10 cellular contexts compared by ENCODE assay signal in the genomic region with DNA sequence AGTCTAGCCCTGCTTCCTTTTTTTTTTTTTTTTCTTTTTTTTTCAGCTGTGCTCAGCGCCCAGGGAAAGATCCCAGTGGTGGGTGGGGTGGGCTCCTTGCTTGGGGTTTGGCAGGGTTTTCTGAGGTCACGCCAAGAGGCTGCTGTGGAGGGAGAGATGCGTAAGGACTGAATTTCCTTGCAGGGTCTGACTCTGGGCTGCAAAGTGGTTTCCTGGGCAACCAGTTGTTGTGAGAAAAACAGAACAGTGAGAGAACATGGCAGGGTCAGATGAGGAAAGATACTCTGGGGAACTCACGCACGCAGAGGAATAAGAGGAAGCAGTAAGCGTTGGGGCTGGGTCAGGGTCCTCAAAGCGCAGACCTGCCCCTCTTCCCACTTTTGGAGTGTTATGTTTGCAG.
DNase-seq lines count a peak whose midpoint lies in the region; ATAC-seq and TF ChIP-seq lines count a peak whose summit lies in the region.
"Had no signal": no experiment of that assay in that cellular context is flagged by ENCODE, and none has a peak within 500 bp of the region (broad histone marks: within the 10 kb centered on the region; RNA-seq: fewer than 3 reads in every experiment).

No MANE protein-coding gene starts in this region.

- H3K36me3 Mint-ChIP-seq in naive thymus-derived CD8-positive, alpha-beta T cell = peaks cover under 1 to 14% (median 4%) of the 10 kb centered on the region in 3 donors
- peaks cover 3% of the 10 kb centered on the region for H3K36me3 Mint-ChIP-seq in activated T-helper 1 cell treated with anti-CD3 and anti-CD28 coated beads, Interleukin-12 subunit alpha, Interleukin-12 subunit beta, Interleukin-2, Interleukin-4 antibody, amounts not matched to agents 30 ng/mL and 10 ng/mL and 1 ng/mL, durations not matched to agents 14 hours and 24 hours and 36 hours (ENCODE audit: low read depth)

- peaks cover 42% of the 10 kb centered on the region for H3K27me3 ChIP-seq in RWPE2 (ENCODE audit: insufficient read depth, poor library complexity, severe bottlenecking)

- intact Hi-C loops in activated T-helper 1 cell treated with anti-CD3 and anti-CD28 coated beads, Interleukin-12 subunit alpha, Interleukin-12 subunit beta, Interleukin-2, Interleukin-4 antibody, amounts not matched to agents 30 ng/mL and 10 ng/mL and 1 ng/mL, durations not matched to agents 14 hours and 24 hours and 36 hours (cut with micrococcal nuclease) = no loop called here

- H3K27me3 Mint-ChIP-seq in naive thymus-derived CD8-positive, alpha-beta T cell = peaks cover 10 to 42% (median 29%) of the 10 kb centered on the region in 5 donors
- peaks cover 18% of the 10 kb centered on the region for H3K27me3 Mint-ChIP-seq in activated T-helper 1 cell treated with anti-CD3 and anti-CD28 coated beads, Interleukin-12 subunit alpha, Interleukin-12 subunit beta, Interleukin-2, Interleukin-4 antibody, amounts not matched to agents 30 ng/mL and 10 ng/mL and 1 ng/mL, durations not matched to agents 14 hours and 24 hours and 36 hours (ENCODE audit: insufficient read depth)

- no peak for TF ChIP-seq CTCF in RWPE2 (IDR thresholded peaks at IDR 0.05; ENCODE audit: poor library complexity, severe bottlenecking)
- TF ChIP-seq CTCF in fibroblast of the aortic adventitia (IDR thresholded peaks at IDR 0.05; ENCODE audit: insufficient read depth, low read length) = no peak

- H3K4me1 Mint-ChIP-seq in naive thymus-derived CD8-positive, alpha-beta T cell = peaks cover 0 to 14% (median under 1%) of the 10 kb centered on the region in 4 donors
- H3K4me1 Mint-ChIP-seq in activated T-helper 1 cell treated with anti-CD3 and anti-CD28 coated beads, Interleukin-12 subunit alpha, Interleukin-12 subunit beta, Interleukin-2, Interleukin-4 antibody, amounts not matched to agents 30 ng/mL and 10 ng/mL and 1 ng/mL, durations not matched to agents 14 hours and 24 hours and 36 hours (ENCODE audit: low read depth) = no peaks in the 10 kb centered on the region
- H3K4me1 Mint-ChIP-seq: CD4-positive, alpha-beta memory T cell had no signal

- H3K27ac ChIP-seq in RWPE2 (ENCODE audit: poor library complexity, severe bottlenecking) = no peak overlapping the region

- H3K9me3 Mint-ChIP-seq in naive thymus-derived CD8-positive, alpha-beta T cell = peaks cover 2 to 29% (median 20%) of the 10 kb centered on the region in 9 donors
- peaks cover 28% of the 10 kb centered on the region for H3K9me3 Mint-ChIP-seq in activated T-helper 1 cell treated with anti-CD3 and anti-CD28 coated beads, Interleukin-12 subunit alpha, Interleukin-12 subunit beta, Interleukin-2, Interleukin-4 antibody, amounts not matched to agents 30 ng/mL and 10 ng/mL and 1 ng/mL, durations not matched to agents 14 hours and 24 hours and 36 hours

- H3K27ac Mint-ChIP-seq in naive thymus-derived CD8-positive, alpha-beta T cell = no peak overlapping the region
- H3K27ac Mint-ChIP-seq in activated T-helper 1 cell treated with anti-CD3 and anti-CD28 coated beads, Interleukin-12 subunit alpha, Interleukin-12 subunit beta, Interleukin-2, Interleukin-4 antibody, amounts not matched to agents 30 ng/mL and 10 ng/mL and 1 ng/mL, durations not matched to agents 14 hours and 24 hours and 36 hours = no peak overlapping the region
- H3K27ac Mint-ChIP-seq: CD4-positive, alpha-beta memory T cell had no signal

- no peaks in the 10 kb centered on the region for H3K36me3 ChIP-seq in RWPE2 (ENCODE audit: low read depth)

- no peak for ATAC-seq in RWPE2 (ENCODE audit: low read depth)
- ATAC-seq in naive thymus-derived CD8-positive, alpha-beta T cell = peak; percentile 47 to 61
- ATAC-seq in HG03378 (IDR thresholded peaks at IDR 0.05; ENCODE audit: unreplicated experiment) = no peak

- H3K9me3 ChIP-seq in RWPE2 (ENCODE audit: severe bottlenecking) = peaks cover 5% of the 10 kb centered on the region

- POLR2A ChIA-PET in naive thymus-derived CD8-positive, alpha-beta T cell (lab: Charles Lee) = no interaction called here

- H3K4me3 Mint-ChIP-seq in naive thymus-derived CD8-positive, alpha-beta T cell = no peak overlapping the region
- H3K4me3 Mint-ChIP-seq in activated T-helper 1 cell treated with anti-CD3 and anti-CD28 coated beads, Interleukin-12 subunit alpha, Interleukin-12 subunit beta, Interleukin-2, Interleukin-4 antibody, amounts not matched to agents 30 ng/mL and 10 ng/mL and 1 ng/mL, durations not matched to agents 14 hours and 24 hours and 36 hours = no peak overlapping the region

- H3K4me1 ChIP-seq in RWPE2 (ENCODE audit: insufficient read depth, poor library complexity, severe bottlenecking) = no peaks in the 10 kb centered on the region

- H3K4me3 ChIP-seq in RWPE2 (ENCODE audit: severe bottlenecking) (no peak overlapping the region), fibroblast of the aortic adventitia (ENCODE audit: low read depth, low read length) (no peak overlapping the region)

- DNase-seq in DMS79 treated with DMSO at 0.1 percent for 48 hours (lab: John Stamatoyannopoulos, UW) = peak; percentile 55
- DNase-seq in RWPE2 (ENCODE audit: low spot score) = peak; percentile 10
- peak; percentile 25 for DNase-seq in fibroblast of the aortic adventitia (ENCODE audit: low read depth)
- peak in 3 of 10 donors; percentile 5 to 61 (median 7) for DNase-seq in naive thymus-derived CD8-positive, alpha-beta T cell
- DNase-seq in NCI-H187 (lab: John Stamatoyannopoulos, UW) = no peak
- no peak for DNase-seq in NCI-H1417 treated with DMSO at 0.1 percent for 48 hours (lab: John Stamatoyannopoulos, UW)
- no peak for DNase-seq in activated T-helper 1 cell treated with anti-CD3 and anti-CD28 coated beads, Interleukin-12 subunit alpha, Interleukin-12 subunit beta, Interleukin-2, Interleukin-4 antibody, amounts not matched to agents 30 ng/mL and 10 ng/mL and 1 ng/mL, durations not matched to agents 14 hours and 24 hours and 36 hours (ENCODE audit: low spot score)
- DNase-seq: CD4-positive, alpha-beta memory T cell; effector CD4-positive, alpha-beta T cell had no signal

Comparison
In these comparisons a context has a peak if more than half of its experiments do, and no peak if none do; other contexts are left out.
1. DNase-seq: peak in DMS79 treated with DMSO at 0.1 percent for 48 hours (single experiment), RWPE2 (single experiment) and fibroblast of the aortic adventitia (single experiment); none in NCI-H187 (0 of 2), NCI-H1417 treated with DMSO at 0.1 percent for 48 hours (single experiment) and activated T-helper 1 cell treated with anti-CD3 and anti-CD28 coated beads, Interleukin-12 subunit alpha, Interleukin-12 subunit beta, Interleukin-2, Interleukin-4 antibody, amounts not matched to agents 30 ng/mL and 10 ng/mL and 1 ng/mL, durations not matched to agents 14 hours and 24 hours and 36 hours (single experiment).
2. ATAC-seq: peak in naive thymus-derived CD8-positive, alpha-beta T cell (2 of 2); none in RWPE2 (single experiment) and HG03378 (single experiment).